Comparison of ENCODE assay signal across 8 cellular contexts in genomic region chr6:142845624-142846458, GRCh38.
DNase-seq lines count a peak whose midpoint lies in the region; ATAC-seq and TF ChIP-seq lines count a peak whose summit lies in the region.

No MANE protein-coding gene starts in this region.

- peaks cover 13% of the 10 kb centered on the region for H3K4me1 ChIP-seq in endodermal cell (ENCODE audit: control insufficient read depth, insufficient read depth, low read length)
- H3K4me1 ChIP-seq in mesendoderm (ENCODE audit: control insufficient read depth, low read depth, low read length), result peaks cover 7% of the 10 kb centered on the region
- H3K4me1 ChIP-seq in stomach, result peaks cover 23 to 87% (median 52%) of the 10 kb centered on the region in 4 donors

- H3K27me3 Mint-ChIP-seq in activated CD8-positive, alpha-beta T cell treated with anti-CD3 and anti-CD28 coated beads, Interleukin-2, amount 10 ng/mL, durations not matched to agents 7 days and 5 days (ENCODE audit: low read depth), result no peaks in the 10 kb centered on the region
- no peaks in the 10 kb centered on the region for H3K27me3 Mint-ChIP-seq in endodermal cell (ENCODE audit: insufficient read depth)

- H3K79me1 ChIP-seq in mesendoderm (ENCODE audit: low read length), result no peaks in the 10 kb centered on the region

- no peaks in the 10 kb centered on the region for H3K9me3 Mint-ChIP-seq in activated CD8-positive, alpha-beta T cell treated with anti-CD3 and anti-CD28 coated beads, Interleukin-2, amount 10 ng/mL, durations not matched to agents 7 days and 5 days (ENCODE audit: insufficient read depth)
- no peaks in the 10 kb centered on the region for H3K9me3 Mint-ChIP-seq in endodermal cell

- peak overlapping the region; percentile 69 for H3K56ac ChIP-seq in mesendoderm (ENCODE audit: low read length)

- H3K4me3 ChIP-seq in endodermal cell (ENCODE audit: low read length) (peak overlapping the region; percentile 4), mesendoderm (ENCODE audit: low read length) (no peak overlapping the region), stomach (peak overlapping the region; percentile 7 to 26 (median 24))

- no peaks in the 10 kb centered on the region for H3K79me2 ChIP-seq in mesendoderm (ENCODE audit: control insufficient read depth, insufficient read depth, low read length)

- H3K36me3 Mint-ChIP-seq in activated CD8-positive, alpha-beta T cell treated with anti-CD3 and anti-CD28 coated beads, Interleukin-2, amount 10 ng/mL, durations not matched to agents 7 days and 5 days (ENCODE audit: low read depth), result peaks cover 7% of the 10 kb centered on the region
- H3K36me3 Mint-ChIP-seq in endodermal cell (ENCODE audit: low read depth), result no peaks in the 10 kb centered on the region

- H3K9ac ChIP-seq in endodermal cell (ENCODE audit: extremely low read depth, low read length, poor library complexity, severe bottlenecking) (no peak overlapping the region), mesendoderm (ENCODE audit: low read length) (peak overlapping the region; percentile 14)

- peak overlapping the region; percentile 2 for H3K4me2 ChIP-seq in mesendoderm (ENCODE audit: low read length)

- no peak overlapping the region for H3K23ac ChIP-seq in mesendoderm (ENCODE audit: low read length)

- intact Hi-C loops in stomach (cut with DNase I; ENCODE audit: low total_unique reads), result no loop called here

- no peak overlapping the region for H4K8ac ChIP-seq in mesendoderm (ENCODE audit: low read depth, low read length)

- no peak for TF ChIP-seq POLR2A in stomach (IDR thresholded peaks at IDR 0.05)

- H2BK120ac ChIP-seq in mesendoderm (ENCODE audit: low read depth, low read length), result no peak overlapping the region

- no peak overlapping the region for H2BK5ac ChIP-seq in mesendoderm (ENCODE audit: low read length)

- peak overlapping the region; percentile 97 for H3K27ac ChIP-seq in endodermal cell (ENCODE audit: low read depth, low read length)
- H3K27ac ChIP-seq in mesendoderm (ENCODE audit: low read depth, low read length), result peak overlapping the region; percentile 58
- peak overlapping the region; percentile 68 to 85 (median 77) for H3K27ac ChIP-seq in stomach

- ATAC-seq in activated CD8-positive, alpha-beta T cell treated with anti-CD3 and anti-CD28 coated beads, Interleukin-2, amount 10 ng/mL, durations not matched to agents 7 days and 5 days, result peak; percentile 57
- ATAC-seq in GM21825 (IDR thresholded peaks at IDR 0.05; ENCODE audit: unreplicated experiment), result no peak
- no peak for ATAC-seq in HG03378 (IDR thresholded peaks at IDR 0.05; ENCODE audit: unreplicated experiment)

- WGBS in endodermal cell (ENCODE audit: insufficient coverage in 1 of 2, insufficient read length in 1 of 2), 2 experiments, result 15 to 26% methylated on average over 13 to 23 of the region's 23 CpGs
- no CpG with 5 or more reads among the region's 23 CpGs for WGBS in mesendoderm (ENCODE audit: extremely low coverage, insufficient coverage, low lambda C conversion rate)
- WGBS in stomach, 5 donors, result 14 to 19% (median 18%) methylated on average over 18 to 23 of the region's 23 CpGs

- H3K4me3 Mint-ChIP-seq in activated CD8-positive, alpha-beta T cell treated with anti-CD3 and anti-CD28 coated beads, Interleukin-2, amount 10 ng/mL, durations not matched to agents 7 days and 5 days, result peak overlapping the region; percentile 85
- peak overlapping the region; percentile 21 for H3K4me3 Mint-ChIP-seq in endodermal cell

- no peak overlapping the region for H2AK5ac ChIP-seq in mesendoderm (ENCODE audit: low read length)

- H3K9me3 ChIP-seq in endodermal cell (ENCODE audit: control insufficient read depth, low read length) (no peaks in the 10 kb centered on the region), stomach (no peaks in the 10 kb centered on the region)

- TF ChIP-seq EP300 in stomach (IDR thresholded peaks at IDR 0.05), result no peak

- peak overlapping the region; percentile 91 for H3K18ac ChIP-seq in mesendoderm (ENCODE audit: low read length)

- TF ChIP-seq CTCF in endodermal cell (conservative IDR thresholded peaks at IDR 0.05) (peak; percentile 17), stomach (IDR thresholded peaks at IDR 0.05) (no peak)

- no peaks in the 10 kb centered on the region for H3K36me3 ChIP-seq in endodermal cell (ENCODE audit: control insufficient read depth, insufficient read depth, low read length)
- H3K36me3 ChIP-seq in mesendoderm (ENCODE audit: control insufficient read depth, insufficient read depth, low read length), result no peaks in the 10 kb centered on the region
- H3K36me3 ChIP-seq in stomach, result no peaks in the 10 kb centered on the region

- CTCF ChIA-PET in activated CD8-positive, alpha-beta T cell treated with anti-CD3 and anti-CD28 coated beads, Interleukin-2, amount 10 ng/mL, durations not matched to agents 7 days and 5 days (lab: Charles Lee), result interaction anchor here (0.6 to 1.6 kb wide), 9 partner anchors 9 to 100 kb away, joined by 3 to 11 read pairs (median 3); no protein-coding TSS in a partner anchor

- H3K4ac ChIP-seq in mesendoderm (ENCODE audit: low read depth, low read length), result no peak overlapping the region

- H3K4me1 Mint-ChIP-seq in activated CD8-positive, alpha-beta T cell treated with anti-CD3 and anti-CD28 coated beads, Interleukin-2, amount 10 ng/mL, durations not matched to agents 7 days and 5 days (ENCODE audit: low read depth), result peaks cover 79% of the 10 kb centered on the region
- H3K4me1 Mint-ChIP-seq in endodermal cell, result peaks cover 51% of the 10 kb centered on the region

- H4K5ac ChIP-seq in mesendoderm (ENCODE audit: low read length), result no peak overlapping the region

- POLR2A ChIA-PET in activated CD8-positive, alpha-beta T cell treated with anti-CD3 and anti-CD28 coated beads, Interleukin-2, amount 10 ng/mL, durations not matched to agents 7 days and 5 days (lab: Charles Lee), result interaction anchor here (0.7 to 2.0 kb wide), 12 partner anchors 9 to 101 kb away, joined by 3 to 11 read pairs (median 5); partner anchors contain the start of gene HIVEP2

- H2BK15ac ChIP-seq in mesendoderm (replicated peaks; ENCODE audit: low read depth), result peak overlapping the region; percentile 79

- DNase-seq in GM03348 (ENCODE audit: low spot score) (peak; percentile 50), NCI-H2081 (lab: John Stamatoyannopoulos, UW) (peak; percentile 49 to 78), endodermal cell (peak; percentile 87), mesendoderm (peak; percentile 94), stomach (peak; percentile 84)
- DNase-seq in activated CD8-positive, alpha-beta T cell treated with anti-CD3 and anti-CD28 coated beads, Interleukin-2, amount 10 ng/mL, durations not matched to agents 7 days and 5 days, result peak; percentile 79

- H3K27me3 ChIP-seq in endodermal cell (ENCODE audit: control insufficient read depth, insufficient read depth, low read length, poor library complexity, severe bottlenecking) (no peaks in the 10 kb centered on the region), mesendoderm (ENCODE audit: insufficient read depth, low read length, poor library complexity) (no peaks in the 10 kb centered on the region), stomach (no peaks in the 10 kb centered on the region)

- peak overlapping the region; percentile 95 for H3K27ac Mint-ChIP-seq in activated CD8-positive, alpha-beta T cell treated with anti-CD3 and anti-CD28 coated beads, Interleukin-2, amount 10 ng/mL, durations not matched to agents 7 days and 5 days
- peak overlapping the region; percentile 71 for H3K27ac Mint-ChIP-seq in endodermal cell
